ENCODE assay signal across 1 cellular context in the genomic region with DNA sequence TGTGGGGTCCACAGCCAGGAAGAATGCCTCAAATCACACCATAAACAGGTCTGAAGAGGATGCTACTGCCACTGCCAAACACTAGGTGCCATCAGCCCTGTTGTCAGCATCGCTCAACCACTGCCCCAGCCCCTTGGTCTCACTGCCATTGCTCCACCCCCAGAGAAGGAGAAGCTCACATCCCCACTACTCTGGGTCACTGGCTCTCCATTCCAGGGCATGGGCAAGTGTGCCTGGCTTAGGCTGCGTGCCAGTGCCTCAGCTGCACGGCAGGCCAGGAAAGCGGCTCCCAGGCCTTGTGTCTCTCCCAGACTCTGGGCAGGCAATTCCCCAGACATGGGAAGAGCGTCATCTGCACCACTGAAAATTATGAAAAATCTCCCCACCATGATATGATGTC.
TF ChIP-seq lines count a peak whose summit lies in the region.

No MANE protein-coding gene starts in this region.

TF ChIP-seq in H1, 55 proteins besides CTCF, POLR2A, EP300 and RAD21:
- TF ChIP-seq ZNF274 (IDR thresholded peaks at IDR 0.05; ENCODE audit: borderline replicate concordance, extremely low read depth, low read length): no peak
- no peak for TF ChIP-seq PHF8 (conservative IDR thresholded peaks at IDR 0.05; ENCODE audit: low read depth, low read length)
- no peak for TF ChIP-seq RXRA (IDR thresholded peaks at IDR 0.05; ENCODE audit: insufficient read depth, low read depth, low read length)
- no peak for TF ChIP-seq CBX8 (IDR thresholded peaks at IDR 0.05; ENCODE audit: borderline replicate concordance, low read depth, low read length)
- no peak for TF ChIP-seq RFX5 (IDR thresholded peaks at IDR 0.05; ENCODE audit: borderline replicate concordance, low read depth, low read length)
- no peak for TF ChIP-seq KDM5A (IDR thresholded peaks at IDR 0.05; ENCODE audit: low read length)
- TF ChIP-seq SP2 (IDR thresholded peaks at IDR 0.05; ENCODE audit: low read length): no peak
